ENCODE assay signal across 27 cellular contexts in genomic region chr11:130216221-130216550, GRCh38. TPM values are rescaled to one million over a fixed set of nuclear protein-coding genes. Genes with fewer than 3 reads are reported as not detected.
"Had no signal": no experiment of that assay in that cellular context is flagged by ENCODE, and none has a peak within 500 bp of the region (broad histone marks: within the 10 kb centered on the region; RNA-seq: fewer than 3 reads in every experiment).

No MANE protein-coding gene starts in this region.

- H3K4me3 Mint-ChIP-seq: activated CD8-positive, alpha-beta T cell treated with anti-CD3 and anti-CD28 coated beads, Interleukin-2, amount 10 ng/mL, durations not matched to agents 7 days and 5 days; activated naive CD4-positive, alpha-beta T cell treated with anti-CD3 and anti-CD28 coated beads, Interleukin-2, amount 50 U/mL, for 24 hours; activated T-cell treated with anti-CD3 and anti-CD28 coated beads, Interleukin-2, amount 50 U/mL, for 72 hours; T-helper 1 cell treated with Interleukin-12 subunit alpha and Interleukin-12 subunit beta and Interleukin-4 antibody, amounts not matched to agents 30 μg/mL and 1 μg/mL, for 36 hours had no signal

- FAIRE-seq: bronchial epithelial cell, RCC 7860 had no signal

- H3K9me3 ChIP-seq: MG63, SJSA1 had no signal

- H3K36me3 Mint-ChIP-seq: activated naive CD4-positive, alpha-beta T cell treated with anti-CD3 and anti-CD28 coated beads, Interleukin-2, amount 50 U/mL, for 24 hours had no signal

- H3K4me1 Mint-ChIP-seq: activated naive CD4-positive, alpha-beta T cell treated with anti-CD3 and anti-CD28 coated beads, Interleukin-2, amount 50 U/mL, for 24 hours had no signal

- H3K36me3 ChIP-seq: MG63, SJSA1 had no signal

- DNase-seq: activated CD4-positive, alpha-beta T cell treated with anti-CD3 and anti-CD28 coated beads for 48 hours; activated CD4-positive, alpha-beta T cell treated with anti-CD3 and anti-CD28 coated beads, Interleukin-2, amount 50 U/mL, for 4 hours; activated CD4-positive, CD25-positive, alpha-beta regulatory T cell treated with anti-CD3 and anti-CD28 coated beads, Interleukin-2, amount 50 U/mL, for 72 hours; activated effector memory CD4-positive, alpha-beta T cell treated with Interleukin-2 at 50 U/mL for 16 hours; activated naive CD4-positive, alpha-beta T cell; activated T-cell treated with anti-CD3 and anti-CD28 coated beads, Interleukin-2, amount 50 U/mL, for 72 hours; aorta; MG63; MV-4-11; NCI-H1092 treated with DMSO at 0.1 percent for 48 hours; NCI-H1417 treated with DMSO at 0.1 percent for 48 hours; NCI-H1694; NCI-H2029; NCI-H345; NCI-H510A; NCI-H526 treated with DMSO at 0.1 percent for 48 hours; NK-92 treated with Interleukin-12 subunit alpha and Interleukin-12 subunit beta, amount 100 ng/mL, for 24 hours; PC-3; SHP77; SW 1271 had no signal

- H3K9me3 Mint-ChIP-seq: activated naive CD4-positive, alpha-beta T cell treated with anti-CD3 and anti-CD28 coated beads, Interleukin-2, amount 50 U/mL, for 24 hours; activated T-cell treated with anti-CD3 and anti-CD28 coated beads, Interleukin-2, amount 50 U/mL, for 72 hours; T-helper 1 cell treated with Interleukin-12 subunit alpha and Interleukin-12 subunit beta and Interleukin-4 antibody, amounts not matched to agents 30 μg/mL and 1 μg/mL, for 36 hours had no signal

- H3K27me3 Mint-ChIP-seq: activated naive CD4-positive, alpha-beta T cell treated with anti-CD3 and anti-CD28 coated beads, Interleukin-2, amount 50 U/mL, for 24 hours had no signal

- H3K4me3 ChIP-seq: MG63, SJSA1 had no signal

- H3K27me3 ChIP-seq: MG63, SJSA1 had no signal

- H3K27ac ChIP-seq: SJSA1 had no signal

- H3K4me1 ChIP-seq: SJSA1 had no signal

- H3K27ac Mint-ChIP-seq: activated CD8-positive, alpha-beta T cell treated with anti-CD3 and anti-CD28 coated beads, Interleukin-2, amount 10 ng/mL, durations not matched to agents 7 days and 5 days; activated naive CD4-positive, alpha-beta T cell treated with anti-CD3 and anti-CD28 coated beads, Interleukin-2, amount 50 U/mL, for 24 hours; activated T-cell treated with anti-CD3 and anti-CD28 coated beads, Interleukin-2, amount 50 U/mL, for 72 hours; T-helper 1 cell treated with Interleukin-12 subunit alpha and Interleukin-12 subunit beta and Interleukin-4 antibody, amounts not matched to agents 30 μg/mL and 1 μg/mL, for 36 hours had no signal

- ATAC-seq: activated CD8-positive, alpha-beta T cell treated with anti-CD3 and anti-CD28 coated beads, Interleukin-2, amount 10 ng/mL, durations not matched to agents 7 days and 5 days; activated T-cell treated with anti-CD3 and anti-CD28 coated beads, Interleukin-2, amount 50 U/mL, for 72 hours; PC-3; SK-N-SH treated with all-trans-retinoic acid at 6 μM for 48 hours had no signal

RNA-seq across cellular contexts. Expression of gene ST14, which starts 56.6 kb away (rescaled TPM):
- total RNA-seq: activated CD8-positive, alpha-beta T cell treated with anti-CD3 and anti-CD28 coated beads, Interleukin-2, amount 10 ng/mL, durations not matched to agents 7 days and 5 days; activated T-cell treated with anti-CD3 and anti-CD28 coated beads, Interleukin-2, amount 50 U/mL, for 72 hours; SJSA1 had no signal
